ENCODE assay signal across 27 cellular contexts in the genomic region with DNA sequence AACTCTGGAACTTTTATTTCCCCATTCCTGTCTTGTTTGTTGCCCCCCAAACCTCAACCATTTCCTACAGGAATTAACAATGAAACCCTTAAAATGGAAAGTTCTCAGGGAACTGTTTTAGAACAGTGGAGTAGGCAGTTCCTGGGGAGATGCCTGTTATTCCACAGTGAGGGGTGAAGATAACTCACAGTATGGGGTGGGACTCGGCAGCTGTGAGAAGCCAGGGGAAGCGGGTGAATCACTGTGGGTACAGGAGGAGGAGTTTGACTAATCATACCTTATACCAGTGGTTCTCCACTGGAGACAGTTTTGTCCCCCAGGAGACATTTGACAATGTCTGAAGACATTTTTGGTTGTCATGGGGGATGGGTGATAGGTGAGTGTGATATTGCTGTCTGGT. TPM values are rescaled to one million over a fixed set of nuclear protein-coding genes. Genes with fewer than 3 reads are reported as not detected.
"Had no signal": no experiment of that assay in that cellular context is flagged by ENCODE, and none has a peak within 500 bp of the region (broad histone marks: within the 10 kb centered on the region; RNA-seq: fewer than 3 reads in every experiment).

No MANE protein-coding gene starts in this region.

- H3K36me3 Mint-ChIP-seq: activated naive CD8-positive, alpha-beta T cell treated with anti-CD3 and anti-CD28 coated beads for 36 hours; mesothelial cell of epicardium; natural killer cell had no signal

- H3K4me3 Mint-ChIP-seq: activated naive CD8-positive, alpha-beta T cell treated with anti-CD3 and anti-CD28 coated beads for 36 hours; activated T-cell treated with anti-CD3 and anti-CD28 coated beads, Interleukin-2, amount 50 U/mL, for 4 hours; immature natural killer cell; mesothelial cell of epicardium; natural killer cell; stimulated activated naive CD8-positive, alpha-beta T cell treated with anti-CD3 and anti-CD28 coated beads, Interleukin-15, Interleukin-2, amounts not matched to agents 100 ng/mL and 50 ng/mL, for 24 hours; T-helper 17 cell had no signal

- H3K27ac ChIP-seq: cardiac muscle cell, hepatocyte, prostate gland, tibial artery had no signal

- H3K27me3 ChIP-seq: cardiac muscle cell, hepatocyte, tibial artery had no signal

- H3K9me3 Mint-ChIP-seq: activated naive CD8-positive, alpha-beta T cell treated with anti-CD3 and anti-CD28 coated beads for 36 hours; activated T-cell treated with anti-CD3 and anti-CD28 coated beads, Interleukin-2, amount 50 U/mL, for 4 hours; mesothelial cell of epicardium; stimulated activated naive CD8-positive, alpha-beta T cell treated with anti-CD3 and anti-CD28 coated beads, Interleukin-15, Interleukin-2, amounts not matched to agents 100 ng/mL and 50 ng/mL, for 24 hours had no signal

- H3K27ac Mint-ChIP-seq: activated naive CD8-positive, alpha-beta T cell treated with anti-CD3 and anti-CD28 coated beads for 36 hours; immature natural killer cell; mesothelial cell of epicardium; natural killer cell; stimulated activated naive CD8-positive, alpha-beta T cell treated with anti-CD3 and anti-CD28 coated beads, Interleukin-15, Interleukin-2, amounts not matched to agents 100 ng/mL and 50 ng/mL, for 24 hours; T-helper 17 cell had no signal

- ATAC-seq: activated T-cell treated with anti-CD3 and anti-CD28 coated beads, Interleukin-2, amount 50 U/mL, for 4 hours; left lobe of liver; natural killer cell; T-helper 17 cell had no signal

- H3K4me3 ChIP-seq: cardiac muscle cell, hepatocyte, prostate gland, tibial artery had no signal

- H3K4me1 ChIP-seq: prostate gland, tibial artery had no signal

- DNase-seq: activated CD4-positive, alpha-beta T cell treated with anti-CD3 and anti-CD28 coated beads for 4 hours; activated CD4-positive, alpha-beta T cell treated with anti-CD3 and anti-CD28 coated beads, Interleukin-2, amount 50 U/mL, for 48 hours; activated CD4-positive, CD25-positive, alpha-beta regulatory T cell; activated CD8-positive, alpha-beta memory T cell treated with anti-CD3 and anti-CD28 coated beads, Interleukin-2, amount 50 U/mL, for 48 hours; activated naive CD4-positive, alpha-beta T cell treated with Interleukin-2 at 50 U/mL for 16 hours; activated naive CD8-positive, alpha-beta T cell treated with anti-CD3 and anti-CD28 coated beads for 36 hours; activated T-cell treated with anti-CD3 and anti-CD28 coated beads, Interleukin-2, amount 50 U/mL, for 4 hours; erythroblast; foreskin melanocyte; glutamatergic neuron; immature natural killer cell; natural killer cell; stimulated activated CD4-positive, alpha-beta T cell treated with anti-CD3 and anti-CD28 coated beads, Interleukin-4, amount 100 ng/mL, for 24 hours; T-helper 17 cell; tibial artery had no signal

- H3K4me1 Mint-ChIP-seq: immature natural killer cell, natural killer cell had no signal

- H3K27me3 Mint-ChIP-seq: activated naive CD8-positive, alpha-beta T cell treated with anti-CD3 and anti-CD28 coated beads for 36 hours; stimulated activated naive CD8-positive, alpha-beta T cell treated with anti-CD3 and anti-CD28 coated beads, Interleukin-15, Interleukin-2, amounts not matched to agents 100 ng/mL and 50 ng/mL, for 24 hours; T-helper 17 cell had no signal

RNA-seq across cellular contexts. Expression of a gene that starts 36.9 kb away (rescaled TPM):
- total RNA-seq: activated CD8-positive, alpha-beta memory T cell treated with anti-CD3 and anti-CD28 coated beads for 36 hours; activated naive CD8-positive, alpha-beta T cell treated with anti-CD3 and anti-CD28 coated beads for 36 hours; activated T-cell treated with anti-CD3 and anti-CD28 coated beads, Interleukin-2, amount 50 U/mL, for 4 hours; astrocyte; cardiac muscle cell; hepatocyte; kidney epithelial cell; left lobe of liver; lung microvascular endothelial cell; mesothelial cell of epicardium; natural killer cell; osteocyte; prostate gland; T-helper 17 cell; ureter had no signal
- polyA plus RNA-seq: cardiac muscle cell, hepatocyte, immature natural killer cell had no signal
